ENCODE assay signal across 1 cellular context in the genomic region with DNA sequence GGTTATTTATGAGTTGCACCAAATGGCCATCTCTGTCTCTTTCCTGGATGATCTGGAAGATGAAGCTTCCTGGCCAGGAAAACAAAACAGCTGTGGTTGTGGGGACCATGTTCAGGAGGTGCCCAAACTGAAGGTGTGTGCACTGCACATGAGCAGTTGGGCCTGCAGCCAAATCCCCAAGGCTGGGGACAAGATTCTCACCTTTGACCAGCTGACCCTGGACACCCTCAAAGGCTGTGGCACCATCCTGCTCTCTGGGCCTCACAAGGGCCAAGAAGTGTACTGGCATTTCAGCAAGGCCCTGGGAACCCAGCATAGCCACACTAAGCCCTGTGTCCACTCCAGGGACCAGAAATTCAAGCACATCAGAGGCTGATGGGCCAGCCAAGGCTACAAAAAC.
TF ChIP-seq lines count a peak whose summit lies in the region.

No MANE protein-coding gene starts in this region.

TF ChIP-seq in liver, 16 proteins besides CTCF, POLR2A, EP300 and RAD21 (continued from another document):
- TF ChIP-seq, protein P1, sequence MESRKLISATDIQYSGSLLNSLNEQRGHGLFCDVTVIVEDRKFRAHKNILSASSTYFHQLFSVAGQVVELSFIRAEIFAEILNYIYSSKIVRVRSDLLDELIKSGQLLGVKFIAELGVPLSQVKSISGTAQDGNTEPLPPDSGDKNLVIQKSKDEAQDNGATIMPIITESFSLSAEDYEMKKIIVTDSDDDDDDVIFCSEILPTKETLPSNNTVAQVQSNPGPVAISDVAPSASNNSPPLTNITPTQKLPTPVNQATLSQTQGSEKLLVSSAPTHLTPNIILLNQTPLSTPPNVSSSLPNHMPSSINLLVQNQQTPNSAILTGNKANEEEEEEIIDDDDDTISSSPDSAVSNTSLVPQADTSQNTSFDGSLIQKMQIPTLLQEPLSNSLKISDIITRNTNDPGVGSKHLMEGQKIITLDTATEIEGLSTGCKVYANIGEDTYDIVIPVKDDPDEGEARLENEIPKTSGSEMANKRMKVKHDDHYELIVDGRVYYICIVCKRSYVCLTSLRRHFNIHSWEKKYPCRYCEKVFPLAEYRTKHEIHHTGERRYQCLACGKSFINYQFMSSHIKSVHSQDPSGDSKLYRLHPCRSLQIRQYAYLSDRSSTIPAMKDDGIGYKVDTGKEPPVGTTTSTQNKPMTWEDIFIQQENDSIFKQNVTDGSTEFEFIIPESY (IDR thresholded peaks at IDR 0.05): no peak
- TF ChIP-seq, protein P2, sequence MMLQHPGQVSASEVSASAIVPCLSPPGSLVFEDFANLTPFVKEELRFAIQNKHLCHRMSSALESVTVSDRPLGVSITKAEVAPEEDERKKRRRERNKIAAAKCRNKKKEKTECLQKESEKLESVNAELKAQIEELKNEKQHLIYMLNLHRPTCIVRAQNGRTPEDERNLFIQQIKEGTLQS (IDR thresholded peaks at IDR 0.05): no peak
- no peak for TF ChIP-seq JUND (IDR thresholded peaks at IDR 0.05)
